ENCODE assay signal across 21 cellular contexts in the genomic region with DNA sequence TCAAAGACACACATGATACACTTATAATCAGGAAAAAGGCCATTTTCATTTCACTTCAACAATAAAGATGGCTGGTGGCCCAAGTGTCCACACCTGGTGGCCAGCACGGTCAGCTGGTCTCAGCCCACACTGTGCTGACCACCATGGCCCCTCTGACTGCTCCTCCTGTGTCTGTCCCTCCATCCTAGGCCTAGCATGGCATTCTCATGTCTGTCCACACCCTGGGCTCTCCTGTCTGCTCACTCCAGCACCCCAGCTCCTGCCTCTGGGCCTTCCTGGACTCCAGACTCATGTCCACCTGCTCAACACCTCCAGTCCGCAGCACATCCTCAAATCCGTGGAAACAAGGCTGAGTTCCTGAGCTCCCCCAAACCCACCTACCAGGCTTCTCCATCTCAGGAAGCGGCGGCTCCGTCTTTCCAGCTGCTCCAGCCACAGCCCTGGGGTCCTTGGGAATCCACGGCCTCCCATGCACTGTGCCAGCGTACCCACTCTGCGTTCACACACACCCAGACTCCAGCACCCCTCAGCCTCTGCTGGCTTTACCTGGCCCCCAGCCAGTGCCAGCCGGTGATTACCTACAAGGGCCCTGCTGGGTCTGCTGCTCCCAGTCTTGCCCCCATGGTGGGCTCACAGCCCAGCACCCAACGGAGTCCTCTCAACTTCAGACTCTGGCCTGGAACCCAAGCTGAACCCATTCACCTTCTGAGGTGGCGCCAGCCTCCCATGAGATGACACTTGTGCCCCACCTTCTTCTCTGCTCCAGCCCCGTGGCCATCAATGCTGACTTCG. TPM values are rescaled to one million over a fixed set of nuclear protein-coding genes. Genes with fewer than 3 reads are reported as not detected.
A peak's percentile ranks its signal among the peaks of the same experiment; 100 is the strongest.
DNase-seq lines count a peak whose midpoint lies in the region; ATAC-seq, FAIRE-seq and TF ChIP-seq lines count a peak whose summit lies in the region.
"Had no signal": no experiment of that assay in that cellular context is flagged by ENCODE, and none has a peak within 500 bp of the region (broad histone marks: within the 10 kb centered on the region; RNA-seq: fewer than 3 reads in every experiment).

No MANE protein-coding gene starts in this region.

- H4K20me1 ChIP-seq in BLaER1, result no peaks in the 10 kb centered on the region

- no peaks in the 10 kb centered on the region for H3K9me3 Mint-ChIP-seq in activated T-helper 17 cell treated with anti-CD3 and anti-CD28 coated beads, Interleukin-2, amount 50 U/mL, for 72 hours
- H3K9me3 Mint-ChIP-seq: CD4-positive, alpha-beta T cell; neural progenitor cell had no signal

- no peak overlapping the region for H3K4me3 Mint-ChIP-seq in activated T-helper 17 cell treated with anti-CD3 and anti-CD28 coated beads, Interleukin-2, amount 50 U/mL, for 72 hours
- H3K4me3 Mint-ChIP-seq: CD4-positive, alpha-beta T cell; neural progenitor cell had no signal

- H3K27me3 Mint-ChIP-seq in activated T-helper 17 cell treated with anti-CD3 and anti-CD28 coated beads, Interleukin-2, amount 50 U/mL, for 72 hours, result no peaks in the 10 kb centered on the region
- H3K27me3 Mint-ChIP-seq: CD4-positive, alpha-beta T cell had no signal

- H3K4me1 Mint-ChIP-seq in activated T-helper 17 cell treated with anti-CD3 and anti-CD28 coated beads, Interleukin-2, amount 50 U/mL, for 72 hours, result peaks cover 10% of the 10 kb centered on the region
- H3K4me1 Mint-ChIP-seq: neural progenitor cell had no signal

- H3K9ac ChIP-seq in BLaER1 (no peak overlapping the region), kidney (ENCODE audit: low read length in 2 of 2) (no peak overlapping the region)
- H3K9ac ChIP-seq: neural progenitor cell had no signal

- no peak for TF ChIP-seq CTCF in kidney (IDR thresholded peaks at IDR 0.05; ENCODE audit: borderline replicate concordance, extremely low read depth, insufficient read depth)
- no peak for TF ChIP-seq CTCF in upper lobe of right lung (IDR thresholded peaks at IDR 0.05)

- H3K4me2 ChIP-seq in BLaER1, result no peak overlapping the region
- H3K4me2 ChIP-seq: neural progenitor cell had no signal

- peaks cover 9% of the 10 kb centered on the region for H3K36me3 Mint-ChIP-seq in activated T-helper 17 cell treated with anti-CD3 and anti-CD28 coated beads, Interleukin-2, amount 50 U/mL, for 72 hours (ENCODE audit: low read depth)

- intact Hi-C loops in kidney (cut with DNase I) (no loop called here), upper lobe of right lung (cut with DNase I) (no loop called here)

- H3K4me3 ChIP-seq in BLaER1 (no peak overlapping the region), kidney (ENCODE audit: low read length in 2 of 2) (no peak overlapping the region), upper lobe of right lung (no peak overlapping the region)
- H3K4me3 ChIP-seq: adrenal gland, neural progenitor cell, SJCRH30, testis had no signal

- no peaks in the 10 kb centered on the region for H3K27me3 ChIP-seq in BLaER1
- no peaks in the 10 kb centered on the region for H3K27me3 ChIP-seq in upper lobe of right lung
- H3K27me3 ChIP-seq: adrenal gland, neural progenitor cell, SJCRH30, testis had no signal

- peak overlapping the region; percentile 14 for H3K27ac Mint-ChIP-seq in activated T-helper 17 cell treated with anti-CD3 and anti-CD28 coated beads, Interleukin-2, amount 50 U/mL, for 72 hours
- H3K27ac Mint-ChIP-seq: CD4-positive, alpha-beta T cell; neural progenitor cell had no signal

- no peak for ATAC-seq in activated T-helper 17 cell treated with anti-CD3 and anti-CD28 coated beads, Interleukin-2, amount 50 U/mL, for 72 hours (replicated peaks)
- ATAC-seq in upper lobe of right lung, result no peak
- ATAC-seq: left colon had no signal

- no peak for FAIRE-seq in kidney (lab: Jason Lieb, UNC)
- FAIRE-seq: G401.6, GM19239 had no signal

- H3K9me3 ChIP-seq in BLaER1, result no peaks in the 10 kb centered on the region
- no peaks in the 10 kb centered on the region for H3K9me3 ChIP-seq in kidney (ENCODE audit: control insufficient read depth in 1 of 2, low read length in 2 of 2)
- no peaks in the 10 kb centered on the region for H3K9me3 ChIP-seq in upper lobe of right lung
- H3K9me3 ChIP-seq: adrenal gland, SJCRH30, testis had no signal

- DNase-seq in kidney (peak; percentile 62), NCI-H1417 (lab: John Stamatoyannopoulos, UW) (no peak), caudate nucleus (lab: John Stamatoyannopoulos, UW) (no peak), upper lobe of right lung (no peak)
- DNase-seq: erythroblast, left colon, NCI-H1694, NCI-H774, SJCRH30, T-helper 2 cell, testis had no signal

- H3K36me3 ChIP-seq in BLaER1, result peaks cover 31% of the 10 kb centered on the region
- H3K36me3 ChIP-seq in kidney (ENCODE audit: control insufficient read depth in 1 of 2, insufficient read depth in 2 of 2, low read length in 2 of 2), result peaks cover 11 to 13% of the 10 kb centered on the region in 2 donors
- peaks cover 7% of the 10 kb centered on the region for H3K36me3 ChIP-seq in upper lobe of right lung
- H3K36me3 ChIP-seq: adrenal gland, neural progenitor cell, SJCRH30 had no signal

- H3K4me1 ChIP-seq in BLaER1, result peaks cover 48% of the 10 kb centered on the region
- no peaks in the 10 kb centered on the region for H3K4me1 ChIP-seq in kidney (ENCODE audit: control insufficient read depth in 1 of 2, insufficient read depth in 1 of 2, low read depth in 1 of 2, low read length in 2 of 2)
- no peaks in the 10 kb centered on the region for H3K4me1 ChIP-seq in upper lobe of right lung
- H3K4me1 ChIP-seq: adrenal gland, neural progenitor cell, SJCRH30, testis had no signal

- peak overlapping the region; percentile 42; the same call in 1 of the 2 replicates for H3K27ac ChIP-seq in BLaER1
- no peak overlapping the region for H3K27ac ChIP-seq in kidney (ENCODE audit: low read depth in 2 of 2, low read length in 2 of 2)
- no peak overlapping the region for H3K27ac ChIP-seq in caudate nucleus (ENCODE audit: low read depth, low read length)
- no peak overlapping the region for H3K27ac ChIP-seq in upper lobe of right lung
- H3K27ac ChIP-seq: adrenal gland, neural progenitor cell, SJCRH30, testis had no signal

RNA-seq across cellular contexts. Expression of a gene that starts 13.9 kb away (rescaled TPM):
- total RNA-seq in activated T-helper 17 cell treated with anti-CD3 and anti-CD28 coated beads, Interleukin-2, amount 50 U/mL, for 72 hours, result 10 to 100 TPM; 16.5 to 48.5 TPM
- 28.3 TPM for total RNA-seq in kidney
- 28.7 TPM for polyA plus RNA-seq in kidney (ENCODE audit: insufficient read depth, low read depth, low replicate concordance)
- total RNA-seq in upper lobe of right lung, result 15.7 TPM

RNA-seq across cellular contexts. Expression of a gene that starts 14.6 kb away (rescaled TPM):
- total RNA-seq in activated T-helper 17 cell treated with anti-CD3 and anti-CD28 coated beads, Interleukin-2, amount 50 U/mL, for 72 hours, result 100 to 1,000 TPM; 153 to 211 TPM
- total RNA-seq in kidney (87.7 TPM), upper lobe of right lung (89.9 TPM)
- polyA plus RNA-seq in kidney (ENCODE audit: insufficient read depth, low read depth, low replicate concordance), result 115 TPM

RNA-seq across cellular contexts. Expression of a gene that starts 14.7 kb away (rescaled TPM):
- total RNA-seq in activated T-helper 17 cell treated with anti-CD3 and anti-CD28 coated beads, Interleukin-2, amount 50 U/mL, for 72 hours, result 100 to 1,000 TPM; 118 to 139 TPM
- total RNA-seq in kidney (92.1 TPM), upper lobe of right lung (91.8 TPM)
- 52.3 TPM for polyA plus RNA-seq in kidney (ENCODE audit: insufficient read depth, low read depth, low replicate concordance)

RNA-seq across cellular contexts. Expression of a gene that starts 15.0 kb away (rescaled TPM):
- 10 to 100 TPM; 32.5 to 84.3 TPM for total RNA-seq in activated T-helper 17 cell treated with anti-CD3 and anti-CD28 coated beads, Interleukin-2, amount 50 U/mL, for 72 hours
- total RNA-seq in kidney, result 56.5 TPM
- 43.9 TPM for polyA plus RNA-seq in kidney (ENCODE audit: insufficient read depth, low read depth, low replicate concordance)
- total RNA-seq in upper lobe of right lung, result 57.9 TPM

RNA-seq across cellular contexts. Expression of a gene that starts 29.3 kb away (rescaled TPM):
- not detected for total RNA-seq in activated T-helper 17 cell treated with anti-CD3 and anti-CD28 coated beads, Interleukin-2, amount 50 U/mL, for 72 hours
- total RNA-seq in kidney (not detected), upper lobe of right lung (not detected)
- polyA plus RNA-seq in kidney (ENCODE audit: insufficient read depth, low read depth, low replicate concordance), result not detected
- total RNA-seq: adrenal gland; CD4-positive, alpha-beta T cell; left colon; mononuclear cell; OCI-LY7; SJCRH30; testis had no signal
- polyA plus RNA-seq: adrenal gland, AG04450 had no signal
